In genomic region chr1:36735939-36736730, GRCh38 we compare ENCODE assay signal across 13 cellular contexts.
"Had no signal": no experiment of that assay in that cellular context is flagged by ENCODE, and none has a peak within 500 bp of the region (broad histone marks: within the 10 kb centered on the region; RNA-seq: fewer than 3 reads in every experiment).

No MANE protein-coding gene starts in this region.

- ATAC-seq: effector memory CD8-positive, alpha-beta T cell; left cardiac atrium; T-cell had no signal

- H3K4me3 ChIP-seq: ovary, tibial artery had no signal

- H3K27ac ChIP-seq: ovary, tibial artery had no signal

- H3K27me3 ChIP-seq: ovary had no signal

- H3K4me1 ChIP-seq: tibial artery had no signal

- H3K27ac Mint-ChIP-seq: activated CD4-positive, alpha-beta memory T cell treated with anti-CD3 and anti-CD28 coated beads for 36 hours; effector memory CD8-positive, alpha-beta T cell; memory B cell; T-cell had no signal

- H3K4me1 Mint-ChIP-seq: T-cell had no signal

- H3K9me3 Mint-ChIP-seq: activated CD4-positive, alpha-beta memory T cell treated with anti-CD3 and anti-CD28 coated beads for 36 hours; effector memory CD8-positive, alpha-beta T cell had no signal

- DNase-seq: activated CD4-positive, alpha-beta memory T cell treated with anti-CD3 and anti-CD28 coated beads for 36 hours; activated naive CD4-positive, alpha-beta T cell; central memory CD4-positive, alpha-beta T cell; effector memory CD8-positive, alpha-beta T cell; erythroblast; hippocampal formation; left cardiac atrium; ovary; small intestine; T-cell; T1000 had no signal

- H3K9me3 ChIP-seq: ovary, tibial artery had no signal

- H3K36me3 Mint-ChIP-seq: activated CD4-positive, alpha-beta memory T cell treated with anti-CD3 and anti-CD28 coated beads for 36 hours; T-cell had no signal

- H3K4me3 Mint-ChIP-seq: activated CD4-positive, alpha-beta memory T cell treated with anti-CD3 and anti-CD28 coated beads for 36 hours; effector memory CD8-positive, alpha-beta T cell; memory B cell; T-cell had no signal
